ENCODE assay signal across 33 cellular contexts in the genomic region with DNA sequence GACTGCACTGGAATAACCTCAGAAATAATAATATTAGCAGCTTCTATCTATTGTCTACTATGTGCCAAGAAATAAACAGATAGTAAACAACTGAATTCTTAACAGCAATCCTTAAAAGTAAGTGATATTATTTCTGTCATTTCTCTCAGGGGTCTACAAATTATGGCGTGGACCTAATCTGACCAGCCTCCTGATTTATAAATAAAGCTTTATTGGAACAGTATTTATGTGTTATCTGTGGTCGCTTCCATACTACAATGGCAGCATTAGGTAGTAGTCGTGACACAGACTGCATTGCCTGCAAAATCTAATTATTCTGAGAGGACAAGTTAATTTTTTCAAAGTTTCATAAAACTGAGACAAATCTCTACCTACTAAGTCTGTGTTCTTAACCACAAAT. TPM values are rescaled to one million over a fixed set of nuclear protein-coding genes. Genes with fewer than 3 reads are reported as not detected.
"Had no signal": no experiment of that assay in that cellular context is flagged by ENCODE, and none has a peak within 500 bp of the region (broad histone marks: within the 10 kb centered on the region; RNA-seq: fewer than 3 reads in every experiment).

No MANE protein-coding gene starts in this region.

- H3K27me3 ChIP-seq: adrenal gland, ascending aorta, body of pancreas, brain microvascular endothelial cell, breast epithelium, cardiac muscle cell had no signal

- FAIRE-seq: astrocyte, bronchial epithelial cell had no signal

- H3K4me3 ChIP-seq: adrenal gland, ascending aorta, body of pancreas, breast epithelium, cardiac muscle cell had no signal

- ATAC-seq: activated naive CD4-positive, alpha-beta T cell treated with anti-CD3 and anti-CD28 coated beads, Interleukin-2, amount 50 U/mL, for 72 hours; activated naive CD8-positive, alpha-beta T cell treated with anti-CD3 and anti-CD28 coated beads, Interleukin-2, amount 50 U/mL, for 24 hours; activated T-cell treated with anti-CD3 and anti-CD28 coated beads, Interleukin-2, amount 50 U/mL, for 4 hours; activated T-cell treated with anti-CD3 and anti-CD28 coated beads, Interleukin-2, amount 50 U/mL, for 72 hours; activated T-helper 17 cell treated with anti-CD3 and anti-CD28 coated beads, Interleukin-2, amount 50 U/mL, for 72 hours; body of pancreas had no signal

- H3K36me3 ChIP-seq: adrenal gland, ascending aorta, brain microvascular endothelial cell, breast epithelium, cardiac muscle cell had no signal

- DNase-seq: activated effector memory CD4-positive, alpha-beta T cell treated with anti-CD3 and anti-CD28 coated beads, Interleukin-2, amount 50 U/mL, for 16 hours; activated effector memory CD4-positive, alpha-beta T cell treated with Interleukin-2 at 50 U/mL for 16 hours; activated gamma-delta T cell; activated gamma-delta T cell treated with Interleukin-2 at 50 U/mL for 16 hours; activated naive CD4-positive, alpha-beta T cell; activated naive CD4-positive, alpha-beta T cell treated with anti-CD3 and anti-CD28 coated beads for 36 hours; activated naive CD4-positive, alpha-beta T cell treated with anti-CD3 and anti-CD28 coated beads, Interleukin-2, amount 10 ng/mL, durations not matched to agents 7 days and 5 days; activated naive CD4-positive, alpha-beta T cell treated with anti-CD3 and anti-CD28 coated beads, Interleukin-2, amount 50 U/mL, for 16 hours; activated naive CD4-positive, alpha-beta T cell treated with Interleukin-2 at 50 U/mL for 16 hours; activated naive CD8-positive, alpha-beta T cell treated with anti-CD3 and anti-CD28 coated beads for 36 hours; activated naive CD8-positive, alpha-beta T cell treated with anti-CD3 and anti-CD28 coated beads, Interleukin-2, amount 10 ng/mL, durations not matched to agents 7 days and 5 days; activated naive CD8-positive, alpha-beta T cell treated with anti-CD3 and anti-CD28 coated beads, Interleukin-2, amount 50 U/mL, for 24 hours; activated T-cell treated with anti-CD3 and anti-CD28 coated beads, Interleukin-2, amount 50 U/mL, for 24 hours; activated T-cell treated with anti-CD3 and anti-CD28 coated beads, Interleukin-2, amount 50 U/mL, for 4 hours; activated T-cell treated with anti-CD3 and anti-CD28 coated beads, Interleukin-2, amount 50 U/mL, for 48 hours; activated T-cell treated with anti-CD3 and anti-CD28 coated beads, Interleukin-2, amount 50 U/mL, for 72 hours; adrenal gland; amniotic stem cell; amygdala; anterior cingulate cortex; aorta; body of pancreas; brain microvascular endothelial cell; caudate nucleus; central memory CD4-positive, alpha-beta T cell; cerebellar nuclear complex had no signal

- H3K9me3 ChIP-seq: adrenal gland, ascending aorta, body of pancreas, breast epithelium had no signal

- H3K27ac ChIP-seq: adrenal gland, ascending aorta, body of pancreas, brain microvascular endothelial cell, breast epithelium, cardiac muscle cell had no signal

- H3K4me1 ChIP-seq: ascending aorta, body of pancreas, breast epithelium had no signal

RNA-seq across cellular contexts. Expression of a gene that starts 49.0 kb away (rescaled TPM):
- total RNA-seq: activated T-helper 17 cell treated with anti-CD3 and anti-CD28 coated beads, Interleukin-2, amount 50 U/mL, for 72 hours had no signal
